In the genomic region with DNA sequence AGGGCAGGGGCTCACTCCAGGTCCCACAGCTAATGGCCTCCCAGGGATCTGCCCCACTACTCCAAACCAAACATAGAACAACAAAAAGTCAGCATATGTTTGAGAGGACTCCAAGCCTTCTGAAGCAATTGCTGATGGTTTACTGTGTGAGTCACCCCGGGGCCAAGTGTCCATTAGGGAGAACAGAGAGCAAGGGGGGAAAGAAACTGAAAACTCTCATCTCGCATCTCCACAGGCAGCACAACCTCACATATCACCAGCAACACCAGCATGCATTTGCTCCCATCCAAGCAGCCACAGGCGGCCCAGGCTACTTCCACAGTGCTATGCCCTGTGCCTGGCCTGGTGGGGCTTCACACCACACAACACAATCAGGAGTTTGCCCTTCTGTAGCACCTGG, we compare ENCODE assay signal across 1 cellular context.
TF ChIP-seq lines count a peak whose summit lies in the region.

No MANE protein-coding gene starts in this region.

TF ChIP-seq in GM23338, 12 proteins besides CTCF, POLR2A, EP300 and RAD21 (continued from another document):
- TF ChIP-seq, protein P1, sequence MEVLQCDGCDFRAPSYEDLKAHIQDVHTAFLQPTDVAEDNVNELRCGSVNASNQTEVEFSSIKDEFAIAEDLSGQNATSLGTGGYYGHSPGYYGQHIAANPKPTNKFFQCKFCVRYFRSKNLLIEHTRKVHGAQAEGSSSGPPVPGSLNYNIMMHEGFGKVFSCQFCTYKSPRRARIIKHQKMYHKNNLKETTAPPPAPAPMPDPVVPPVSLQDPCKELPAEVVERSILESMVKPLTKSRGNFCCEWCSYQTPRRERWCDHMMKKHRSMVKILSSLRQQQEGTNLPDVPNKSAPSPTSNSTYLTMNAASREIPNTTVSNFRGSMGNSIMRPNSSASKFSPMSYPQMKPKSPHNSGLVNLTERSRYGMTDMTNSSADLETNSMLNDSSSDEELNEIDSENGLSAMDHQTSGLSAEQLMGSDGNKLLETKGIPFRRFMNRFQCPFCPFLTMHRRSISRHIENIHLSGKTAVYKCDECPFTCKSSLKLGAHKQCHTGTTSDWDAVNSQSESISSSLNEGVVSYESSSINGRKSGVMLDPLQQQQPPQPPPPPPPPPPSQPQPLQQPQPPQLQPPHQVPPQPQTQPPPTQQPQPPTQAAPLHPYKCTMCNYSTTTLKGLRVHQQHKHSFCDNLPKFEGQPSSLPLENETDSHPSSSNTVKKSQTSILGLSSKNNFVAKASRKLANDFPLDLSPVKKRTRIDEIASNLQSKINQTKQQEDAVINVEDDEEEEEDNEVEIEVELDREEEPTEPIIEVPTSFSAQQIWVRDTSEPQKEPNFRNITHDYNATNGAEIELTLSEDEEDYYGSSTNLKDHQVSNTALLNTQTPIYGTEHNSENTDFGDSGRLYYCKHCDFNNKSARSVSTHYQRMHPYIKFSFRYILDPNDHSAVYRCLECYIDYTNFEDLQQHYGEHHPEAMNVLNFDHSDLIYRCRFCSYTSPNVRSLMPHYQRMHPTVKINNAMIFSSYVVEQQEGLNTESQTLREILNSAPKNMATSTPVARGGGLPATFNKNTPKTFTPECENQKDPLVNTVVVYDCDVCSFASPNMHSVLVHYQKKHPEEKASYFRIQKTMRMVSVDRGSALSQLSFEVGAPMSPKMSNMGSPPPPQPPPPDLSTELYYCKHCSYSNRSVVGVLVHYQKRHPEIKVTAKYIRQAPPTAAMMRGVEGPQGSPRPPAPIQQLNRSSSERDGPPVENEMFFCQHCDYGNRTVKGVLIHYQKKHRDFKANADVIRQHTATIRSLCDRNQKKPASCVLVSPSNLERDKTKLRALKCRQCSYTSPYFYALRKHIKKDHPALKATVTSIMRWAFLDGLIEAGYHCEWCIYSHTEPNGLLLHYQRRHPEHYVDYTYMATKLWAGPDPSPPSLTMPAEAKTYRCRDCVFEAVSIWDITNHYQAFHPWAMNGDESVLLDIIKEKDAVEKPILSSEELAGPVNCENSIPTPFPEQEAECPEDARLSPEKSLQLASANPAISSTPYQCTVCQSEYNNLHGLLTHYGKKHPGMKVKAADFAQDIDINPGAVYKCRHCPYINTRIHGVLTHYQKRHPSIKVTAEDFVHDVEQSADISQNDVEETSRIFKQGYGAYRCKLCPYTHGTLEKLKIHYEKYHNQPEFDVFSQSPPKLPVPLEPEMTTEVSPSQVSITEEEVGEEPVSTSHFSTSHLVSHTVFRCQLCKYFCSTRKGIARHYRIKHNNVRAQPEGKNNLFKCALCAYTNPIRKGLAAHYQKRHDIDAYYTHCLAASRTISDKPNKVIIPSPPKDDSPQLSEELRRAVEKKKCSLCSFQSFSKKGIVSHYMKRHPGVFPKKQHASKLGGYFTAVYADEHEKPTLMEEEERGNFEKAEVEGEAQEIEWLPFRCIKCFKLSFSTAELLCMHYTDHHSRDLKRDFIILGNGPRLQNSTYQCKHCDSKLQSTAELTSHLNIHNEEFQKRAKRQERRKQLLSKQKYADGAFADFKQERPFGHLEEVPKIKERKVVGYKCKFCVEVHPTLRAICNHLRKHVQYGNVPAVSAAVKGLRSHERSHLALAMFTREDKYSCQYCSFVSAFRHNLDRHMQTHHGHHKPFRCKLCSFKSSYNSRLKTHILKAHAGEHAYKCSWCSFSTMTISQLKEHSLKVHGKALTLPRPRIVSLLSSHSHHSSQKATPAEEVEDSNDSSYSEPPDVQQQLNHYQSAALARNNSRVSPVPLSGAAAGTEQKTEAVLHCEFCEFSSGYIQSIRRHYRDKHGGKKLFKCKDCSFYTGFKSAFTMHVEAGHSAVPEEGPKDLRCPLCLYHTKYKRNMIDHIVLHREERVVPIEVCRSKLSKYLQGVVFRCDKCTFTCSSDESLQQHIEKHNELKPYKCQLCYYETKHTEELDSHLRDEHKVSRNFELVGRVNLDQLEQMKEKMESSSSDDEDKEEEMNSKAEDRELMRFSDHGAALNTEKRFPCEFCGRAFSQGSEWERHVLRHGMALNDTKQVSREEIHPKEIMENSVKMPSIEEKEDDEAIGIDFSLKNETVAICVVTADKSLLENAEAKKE (CRISPR knock-in tag; IDR thresholded peaks at IDR 0.05) = no peak
- no peak for TF ChIP-seq JUNB (IDR thresholded peaks at IDR 0.05; ENCODE audit: unreplicated experiment)
- TF ChIP-seq, protein P2, sequence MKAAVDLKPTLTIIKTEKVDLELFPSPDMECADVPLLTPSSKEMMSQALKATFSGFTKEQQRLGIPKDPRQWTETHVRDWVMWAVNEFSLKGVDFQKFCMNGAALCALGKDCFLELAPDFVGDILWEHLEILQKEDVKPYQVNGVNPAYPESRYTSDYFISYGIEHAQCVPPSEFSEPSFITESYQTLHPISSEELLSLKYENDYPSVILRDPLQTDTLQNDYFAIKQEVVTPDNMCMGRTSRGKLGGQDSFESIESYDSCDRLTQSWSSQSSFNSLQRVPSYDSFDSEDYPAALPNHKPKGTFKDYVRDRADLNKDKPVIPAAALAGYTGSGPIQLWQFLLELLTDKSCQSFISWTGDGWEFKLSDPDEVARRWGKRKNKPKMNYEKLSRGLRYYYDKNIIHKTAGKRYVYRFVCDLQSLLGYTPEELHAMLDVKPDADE (IDR thresholded peaks at IDR 0.05) = no peak
- no peak for TF ChIP-seq EZH2 (IDR thresholded peaks at IDR 0.05; ENCODE audit: low read depth, unreplicated experiment)
- TF ChIP-seq NANOG (IDR thresholded peaks at IDR 0.05; ENCODE audit: borderline replicate concordance) = no peak
